In genomic region chr20:61965606-61966491, GRCh38 we compare ENCODE assay signal across 16 cellular contexts.
DNase-seq lines count a peak whose midpoint lies in the region; ATAC-seq and TF ChIP-seq lines count a peak whose summit lies in the region.
"Had no signal": no experiment of that assay in that cellular context is flagged by ENCODE, and none has a peak within 500 bp of the region (broad histone marks: within the 10 kb centered on the region; RNA-seq: fewer than 3 reads in every experiment).

No MANE protein-coding gene starts in this region.

- peak overlapping the region in 1 of 2 donors; percentile 10 for H3K4me3 Mint-ChIP-seq in stimulated activated naive CD8-positive, alpha-beta T cell treated with anti-CD3 and anti-CD28 coated beads, Interleukin-15, amount 100 ng/mL, for 72 hours
- H3K4me3 Mint-ChIP-seq in activated T-helper 17 cell treated with anti-CD3 and anti-CD28 coated beads, Interleukin-2, amount 50 U/mL, for 72 hours = no peak overlapping the region
- H3K4me3 Mint-ChIP-seq: activated CD4-positive, alpha-beta memory T cell treated with anti-CD3 and anti-CD28 coated beads, Interleukin-2, amount 10 ng/mL, durations not matched to agents 7 days and 5 days had no signal

- no peak overlapping the region for H3K27ac ChIP-seq in lower lobe of right lung
- H3K27ac ChIP-seq: BLaER1, psoas muscle had no signal

- no peak overlapping the region for H3K27ac Mint-ChIP-seq in stimulated activated naive CD8-positive, alpha-beta T cell treated with anti-CD3 and anti-CD28 coated beads, Interleukin-15, amount 100 ng/mL, for 72 hours
- no peak overlapping the region for H3K27ac Mint-ChIP-seq in activated T-helper 17 cell treated with anti-CD3 and anti-CD28 coated beads, Interleukin-2, amount 50 U/mL, for 72 hours
- H3K27ac Mint-ChIP-seq: activated CD4-positive, alpha-beta memory T cell treated with anti-CD3 and anti-CD28 coated beads, Interleukin-2, amount 10 ng/mL, durations not matched to agents 7 days and 5 days had no signal

- intact Hi-C loops in lower lobe of right lung (cut with DNase I) = no loop called here

- ATAC-seq in stimulated activated naive CD8-positive, alpha-beta T cell treated with anti-CD3 and anti-CD28 coated beads, Interleukin-15, amount 100 ng/mL, for 72 hours = peak; percentile 40
- ATAC-seq in stimulated activated naive CD8-positive, alpha-beta T cell treated with anti-CD3 and anti-CD28 coated beads, Interleukin-15, Interleukin-2, amounts not matched to agents 100 U/mL and 50 U/mL, for 24 hours = no peak
- peak; percentile 17; the same call in 1 of the 3 replicates for ATAC-seq in SK-N-SH treated with all-trans-retinoic acid at 6 μM for 48 hours
- peak; percentile 12 to 27 for ATAC-seq in lower lobe of right lung
- ATAC-seq in activated T-helper 17 cell treated with anti-CD3 and anti-CD28 coated beads, Interleukin-2, amount 50 U/mL, for 72 hours (replicated peaks) = no peak
- ATAC-seq: Right ventricle myocardium inferior had no signal

- H3K9me3 Mint-ChIP-seq in stimulated activated naive CD8-positive, alpha-beta T cell treated with anti-CD3 and anti-CD28 coated beads, Interleukin-15, amount 100 ng/mL, for 72 hours = no peaks in the 10 kb centered on the region
- no peaks in the 10 kb centered on the region for H3K9me3 Mint-ChIP-seq in activated T-helper 17 cell treated with anti-CD3 and anti-CD28 coated beads, Interleukin-2, amount 50 U/mL, for 72 hours
- H3K9me3 Mint-ChIP-seq: activated CD4-positive, alpha-beta memory T cell treated with anti-CD3 and anti-CD28 coated beads, Interleukin-2, amount 10 ng/mL, durations not matched to agents 7 days and 5 days had no signal

- no peaks in the 10 kb centered on the region for H3K36me3 Mint-ChIP-seq in activated T-helper 17 cell treated with anti-CD3 and anti-CD28 coated beads, Interleukin-2, amount 50 U/mL, for 72 hours (ENCODE audit: low read depth)

- no peak overlapping the region for H3K4me3 ChIP-seq in lower lobe of right lung
- H3K4me3 ChIP-seq: BLaER1, psoas muscle had no signal

- no peak for TF ChIP-seq CTCF in lower lobe of right lung (IDR thresholded peaks at IDR 0.05)

- no peaks in the 10 kb centered on the region for H3K4me1 ChIP-seq in lower lobe of right lung
- H3K4me1 ChIP-seq: BLaER1, psoas muscle had no signal

- peaks cover 34% of the 10 kb centered on the region for H3K27me3 ChIP-seq in lower lobe of right lung (ENCODE audit: low read depth)

- H3K36me3 ChIP-seq in lower lobe of right lung = no peaks in the 10 kb centered on the region
- H3K36me3 ChIP-seq: BLaER1 had no signal

- peaks cover 65% of the 10 kb centered on the region for H3K27me3 Mint-ChIP-seq in stimulated activated naive CD8-positive, alpha-beta T cell treated with anti-CD3 and anti-CD28 coated beads, Interleukin-15, amount 100 ng/mL, for 72 hours
- peaks cover 11% of the 10 kb centered on the region for H3K27me3 Mint-ChIP-seq in activated T-helper 17 cell treated with anti-CD3 and anti-CD28 coated beads, Interleukin-2, amount 50 U/mL, for 72 hours

- DNase-seq in stimulated activated naive CD8-positive, alpha-beta T cell treated with anti-CD3 and anti-CD28 coated beads, Interleukin-15, amount 100 ng/mL, for 72 hours = no peak
- no peak for DNase-seq in stimulated activated naive CD8-positive, alpha-beta T cell treated with anti-CD3 and anti-CD28 coated beads, Interleukin-15, Interleukin-2, amounts not matched to agents 100 U/mL and 50 U/mL, for 24 hours
- DNase-seq in lower lobe of right lung (no peak), ureter (ENCODE audit: low spot score) (peak; percentile 38), NCI-H1436 (lab: John Stamatoyannopoulos, UW) (no peak), OCI-M2 (lab: John Stamatoyannopoulos, UW; ENCODE audit: unreplicated experiment) (no peak)
- DNase-seq: activated CD4-positive, alpha-beta memory T cell treated with anti-CD3 and anti-CD28 coated beads, Interleukin-2, amount 10 ng/mL, durations not matched to agents 7 days and 5 days; activated naive CD4-positive, alpha-beta T cell; KBM-7; NCI-H1436 treated with DMSO at 0.1 percent for 48 hours; NCI-H524; psoas muscle had no signal

- peaks cover 6% of the 10 kb centered on the region for H3K4me1 Mint-ChIP-seq in stimulated activated naive CD8-positive, alpha-beta T cell treated with anti-CD3 and anti-CD28 coated beads, Interleukin-15, amount 100 ng/mL, for 72 hours
- H3K4me1 Mint-ChIP-seq in activated T-helper 17 cell treated with anti-CD3 and anti-CD28 coated beads, Interleukin-2, amount 50 U/mL, for 72 hours = no peaks in the 10 kb centered on the region
- H3K4me1 Mint-ChIP-seq: activated CD4-positive, alpha-beta memory T cell treated with anti-CD3 and anti-CD28 coated beads, Interleukin-2, amount 10 ng/mL, durations not matched to agents 7 days and 5 days had no signal

- no peaks in the 10 kb centered on the region for H3K9me3 ChIP-seq in lower lobe of right lung
- H3K9me3 ChIP-seq: BLaER1, psoas muscle had no signal

TF ChIP-seq in SK-N-SH treated with all-trans-retinoic acid at 6 μM for 48 hours, 23 proteins besides CTCF, POLR2A, EP300 and RAD21:
- no peak for TF ChIP-seq ESRRG (CRISPR knock-in tag; IDR thresholded peaks at IDR 0.05)
- no peak for TF ChIP-seq ZNF8 (CRISPR knock-in tag; IDR thresholded peaks at IDR 0.05)
- no peak for TF ChIP-seq ZFP3 (CRISPR knock-in tag; IDR thresholded peaks at IDR 0.05)
- TF ChIP-seq TOX (CRISPR knock-in tag; IDR thresholded peaks at IDR 0.05; ENCODE audit: borderline replicate concordance) = no peak
- no peak for TF ChIP-seq ZFP30 (CRISPR knock-in tag; IDR thresholded peaks at IDR 0.05)
- TF ChIP-seq ARNTL (CRISPR knock-in tag; IDR thresholded peaks at IDR 0.05; ENCODE audit: borderline replicate concordance, low read depth) = no peak
- TF ChIP-seq ZC3H10 (CRISPR knock-in tag; IDR thresholded peaks at IDR 0.05) = no peak
- no peak for TF ChIP-seq TSHZ2 (CRISPR knock-in tag; IDR thresholded peaks at IDR 0.05)
- no peak for TF ChIP-seq PPARA (CRISPR knock-in tag; IDR thresholded peaks at IDR 0.05; ENCODE audit: borderline replicate concordance)
- TF ChIP-seq ISL1 (CRISPR knock-in tag; IDR thresholded peaks at IDR 0.05) = no peak

Comparison
In these comparisons a context has a peak if more than half of its experiments do, and no peak if none do; other contexts are left out.
1. ATAC-seq: peak in stimulated activated naive CD8-positive, alpha-beta T cell treated with anti-CD3 and anti-CD28 coated beads, Interleukin-15, amount 100 ng/mL, for 72 hours (single experiment), SK-N-SH treated with all-trans-retinoic acid at 6 μM for 48 hours (single experiment) and lower lobe of right lung (2 of 2); none in stimulated activated naive CD8-positive, alpha-beta T cell treated with anti-CD3 and anti-CD28 coated beads, Interleukin-15, Interleukin-2, amounts not matched to agents 100 U/mL and 50 U/mL, for 24 hours (single experiment) and activated T-helper 17 cell treated with anti-CD3 and anti-CD28 coated beads, Interleukin-2, amount 50 U/mL, for 72 hours (single experiment).